ENCODE assay signal across 17 cellular contexts in the genomic region with DNA sequence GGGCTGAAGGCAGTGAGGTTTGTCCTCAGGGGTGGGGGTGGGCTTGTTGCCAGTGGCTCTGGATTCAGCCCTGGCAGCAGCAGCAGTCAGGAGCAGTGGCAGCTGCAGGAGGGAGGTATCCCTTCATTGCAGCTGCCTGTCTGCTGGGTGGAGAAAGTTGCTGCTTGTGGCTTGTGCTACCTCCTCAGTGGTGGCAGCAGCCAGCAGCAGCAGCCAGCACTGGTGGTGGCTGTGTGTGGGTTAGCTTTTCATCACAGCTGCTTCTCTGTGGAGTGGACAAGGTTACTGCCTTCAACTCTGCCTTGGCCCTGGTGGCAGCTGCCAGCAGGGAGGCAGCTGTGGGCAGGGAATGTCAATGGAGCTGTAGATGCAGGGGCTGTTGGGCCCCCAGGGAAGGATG.
DNase-seq lines count a peak whose midpoint lies in the region; ATAC-seq, FAIRE-seq and TF ChIP-seq lines count a peak whose summit lies in the region.
"Had no signal": no experiment of that assay in that cellular context is flagged by ENCODE, and none has a peak within 500 bp of the region (broad histone marks: within the 10 kb centered on the region; RNA-seq: fewer than 3 reads in every experiment).

No MANE protein-coding gene starts in this region.

- in situ Hi-C loops in HepG2 (cut with HindIII; ENCODE audit: extremely low pct_ligation_motif_present, low pct_unique_long_range_greater_than_20kb), result no loop called here

- POLR2A ChIA-PET in HepG2 (lab: Yijun Ruan, JAX), result no interaction called here

- DNase-seq in HepG2 (ENCODE audit: low spot score) (no peak), right lobe of liver (no peak), bronchial epithelial cell (ENCODE audit: low read depth) (no peak), natural killer cell (no peak), NCI-H1694 (lab: John Stamatoyannopoulos, UW) (no peak)
- DNase-seq in activated T-cell treated with anti-CD3 and anti-CD28 coated beads, Interleukin-2, amount 50 U/mL, for 4 hours, result no peak
- DNase-seq in stimulated activated naive CD4-positive, alpha-beta T cell (lab: John Stamatoyannopoulos, UW), result no peak
- DNase-seq: ACHN; C1 segment of cervical spinal cord; CD4-positive, alpha-beta T cell; DMS79; EL; H9 had no signal

- no TSS peak for BruUV-seq in HepG2 (replicated peaks; lab: Mats Ljungman, UMichigan)

- no peaks in the 10 kb centered on the region for H3K4me1 ChIP-seq in HepG2 (ENCODE audit: insufficient read depth, low read length)
- H3K4me1 ChIP-seq in right lobe of liver, result no peaks in the 10 kb centered on the region

- peaks cover 13 to 34% of the 10 kb centered on the region in 2 donors for H3K4me1 Mint-ChIP-seq in natural killer cell
- H3K4me1 Mint-ChIP-seq in activated T-cell treated with anti-CD3 and anti-CD28 coated beads, Interleukin-2, amount 50 U/mL, for 4 hours (ENCODE audit: low read depth), result no peaks in the 10 kb centered on the region
- H3K4me1 Mint-ChIP-seq: B cell, GM23338, H9 had no signal

- H3K36me3 Mint-ChIP-seq in natural killer cell, result peaks cover 18% of the 10 kb centered on the region
- no peaks in the 10 kb centered on the region for H3K36me3 Mint-ChIP-seq in activated T-cell treated with anti-CD3 and anti-CD28 coated beads, Interleukin-2, amount 50 U/mL, for 4 hours (ENCODE audit: insufficient read depth)

- no peaks in the 10 kb centered on the region for H3K79me2 ChIP-seq in HepG2 (ENCODE audit: insufficient read depth, low read length)

- no peaks in the 10 kb centered on the region for H3K27me3 Mint-ChIP-seq in natural killer cell (ENCODE audit: low read depth in 2 of 2)
- H3K27me3 Mint-ChIP-seq in activated T-cell treated with anti-CD3 and anti-CD28 coated beads, Interleukin-2, amount 50 U/mL, for 4 hours (ENCODE audit: low read depth), result peaks cover 11% of the 10 kb centered on the region

- H3K9me3 Mint-ChIP-seq in natural killer cell, result peaks cover 3 to 4% of the 10 kb centered on the region in 2 donors
- peaks cover 16% of the 10 kb centered on the region for H3K9me3 Mint-ChIP-seq in activated T-cell treated with anti-CD3 and anti-CD28 coated beads, Interleukin-2, amount 50 U/mL, for 4 hours

- H3K9me3 ChIP-seq in HepG2 (ENCODE audit: low read length), result peaks cover 18% of the 10 kb centered on the region; the same call in 1 of the 2 replicates
- H3K9me3 ChIP-seq in right lobe of liver, result no peaks in the 10 kb centered on the region

- no peak overlapping the region for H3K4me2 ChIP-seq in HepG2 (ENCODE audit: low read depth, low read length)
- H3K4me2 ChIP-seq: GM23338 had no signal

- TF ChIP-seq CTCF in HepG2 (CRISPR knock-in tag; IDR thresholded peaks at IDR 0.05), result no peak
- TF ChIP-seq CTCF in right lobe of liver (IDR thresholded peaks at IDR 0.05), result no peak
- TF ChIP-seq CTCF in bronchial epithelial cell (IDR thresholded peaks at IDR 0.05; ENCODE audit: insufficient read depth, low read length, severe bottlenecking), result no peak
- TF ChIP-seq CTCF in natural killer cell (IDR thresholded peaks at IDR 0.05), result no peak

- no peak for FAIRE-seq in HepG2 (lab: Jason Lieb, UNC)
- peak; percentile 66 for FAIRE-seq in bronchial epithelial cell (lab: Jason Lieb, UNC)
- FAIRE-seq: G401.6, GM12891 had no signal

- intact Hi-C loops in HepG2 (cut with micrococcal nuclease; ENCODE audit: unreplicated experiment), result no loop called here
- intact Hi-C loops in right lobe of liver (cut with DNase I), result no loop called here
- intact Hi-C loops in natural killer cell (cut with micrococcal nuclease), result no loop called here

- TF ChIP-seq RAD21 in HepG2 (CRISPR knock-in tag; IDR thresholded peaks at IDR 0.05), result no peak

- H4K20me1 ChIP-seq in HepG2 (ENCODE audit: insufficient read depth, low read length), result no peaks in the 10 kb centered on the region

- H3K27ac ChIP-seq in HepG2 (ENCODE audit: extremely low read length, insufficient read depth, low read length) (no peak overlapping the region), right lobe of liver (no peak overlapping the region)

- H3K27me3 ChIP-seq in HepG2 (ENCODE audit: control insufficient read depth in 1 of 2, insufficient read depth in 2 of 2, low read length in 2 of 2) (0 out of 5 replicates have a peak, but pooled peaks cover 0 to 4% of the 10 kb centered on the region in 2 experiments), right lobe of liver (no peaks in the 10 kb centered on the region), bronchial epithelial cell (ENCODE audit: control insufficient read depth, insufficient read depth, low read length) (no peaks in the 10 kb centered on the region)

- no peak overlapping the region for H3K4me3 ChIP-seq in HepG2 (replicated peaks in 1 of 3; ENCODE audit: insufficient read depth in 1 of 3, low read depth in 2 of 3, low read length in 3 of 3)
- no peak overlapping the region for H3K4me3 ChIP-seq in right lobe of liver
- H3K4me3 ChIP-seq in bronchial epithelial cell (ENCODE audit: low read depth, low read length), result no peak overlapping the region
- H3K4me3 ChIP-seq: GM23338 had no signal

- peak overlapping the region in 1 of 2 donors; percentile 38 for H3K27ac Mint-ChIP-seq in natural killer cell
- H3K27ac Mint-ChIP-seq: B cell; CD4-positive, alpha-beta T cell; GM23338; H9 had no signal

- H3K36me3 ChIP-seq in HepG2 (replicated peaks in 1 of 2; ENCODE audit: control insufficient read depth in 1 of 2, insufficient read depth in 2 of 2, low read length in 2 of 2), result no peaks in the 10 kb centered on the region
- H3K36me3 ChIP-seq in right lobe of liver, result no peaks in the 10 kb centered on the region
- H3K36me3 ChIP-seq in bronchial epithelial cell (ENCODE audit: control insufficient read depth, insufficient read depth, low read length), result no peaks in the 10 kb centered on the region

- CTCF ChIA-PET in HepG2 (lab: Yijun Ruan, JAX; ENCODE audit: low intra/inter-chr PET ratio, low total read pairs), result no interaction called here

- no peak overlapping the region for H3K4me3 Mint-ChIP-seq in natural killer cell
- no peak overlapping the region for H3K4me3 Mint-ChIP-seq in activated T-cell treated with anti-CD3 and anti-CD28 coated beads, Interleukin-2, amount 50 U/mL, for 4 hours
- H3K4me3 Mint-ChIP-seq: B cell; CD4-positive, alpha-beta T cell; GM23338; H9 had no signal

- TF ChIP-seq EP300 in HepG2 (IDR thresholded peaks at IDR 0.05; ENCODE audit: low read depth in 2 of 2, low read length in 2 of 2) (no peak), HepG2 (CRISPR knock-in tag; IDR thresholded peaks at IDR 0.05; ENCODE audit: borderline replicate concordance) (no peak)

- H2AFZ ChIP-seq in HepG2 (ENCODE audit: low read length), result no peak overlapping the region
- H2AFZ ChIP-seq: GM23338 had no signal

- H3K9ac ChIP-seq in HepG2 (ENCODE audit: insufficient read depth, low read depth, low read length), result no peak overlapping the region

- TF ChIP-seq POLR2A in HepG2 (IDR thresholded peaks at IDR 0.05; ENCODE audit: insufficient read depth in 1 of 2, low read depth in 2 of 2, low read length in 2 of 2) (no peak), right lobe of liver (IDR thresholded peaks at IDR 0.05) (no peak)

- ATAC-seq in HepG2, result peak; percentile 31; the same call in 2 of the 3 replicates
- ATAC-seq in right lobe of liver, result no peak
- ATAC-seq in natural killer cell, result peak; percentile 42 to 64 (median 43)
- ATAC-seq in activated T-cell treated with anti-CD3 and anti-CD28 coated beads, Interleukin-2, amount 50 U/mL, for 4 hours, result no peak
- ATAC-seq: GM23338 had no signal

TF ChIP-seq in HepG2, 621 proteins besides CTCF, POLR2A, EP300 and RAD21:
- no peak for TF ChIP-seq GFI1 (CRISPR knock-in tag; IDR thresholded peaks at IDR 0.05; ENCODE audit: borderline replicate concordance)
- TF ChIP-seq ZNF547 (CRISPR knock-in tag; IDR thresholded peaks at IDR 0.05), result no peak
- no peak for TF ChIP-seq ZNF7 (CRISPR knock-in tag; IDR thresholded peaks at IDR 0.05)
- no peak for TF ChIP-seq ZNF770 (CRISPR knock-in tag; IDR thresholded peaks at IDR 0.05)
- TF ChIP-seq ZNF605 (CRISPR knock-in tag; IDR thresholded peaks at IDR 0.05), result no peak
- no peak for TF ChIP-seq KDM4B (CRISPR knock-in tag; IDR thresholded peaks at IDR 0.05)
- TF ChIP-seq TCF12 (IDR thresholded peaks at IDR 0.05), result no peak
- TF ChIP-seq TCF12 (CRISPR knock-in tag; IDR thresholded peaks at IDR 0.05), result no peak
- TF ChIP-seq ZNF253 (CRISPR knock-in tag; IDR thresholded peaks at IDR 0.05; ENCODE audit: borderline replicate concordance), result no peak

Comparison
In these comparisons a context has a peak if more than half of its experiments do, and no peak if none do; other contexts are left out.
1. ATAC-seq: peak in HepG2 (single experiment) and natural killer cell (3 of 3); none in right lobe of liver (0 of 4) and activated T-cell treated with anti-CD3 and anti-CD28 coated beads, Interleukin-2, amount 50 U/mL, for 4 hours (0 of 2).